8 cellular contexts compared by ENCODE assay signal in genomic region chr4:54063224-54063623, GRCh38. TPM values are rescaled to one million over a fixed set of nuclear protein-coding genes. Genes with fewer than 3 reads are reported as not detected.
A peak's percentile ranks its signal among the peaks of the same experiment; 100 is the strongest.
DNase-seq lines count a peak whose midpoint lies in the region; ATAC-seq, FAIRE-seq and TF ChIP-seq lines count a peak whose summit lies in the region.

No MANE protein-coding gene starts in this region.

- peak overlapping the region; percentile 97 for H3K27ac Mint-ChIP-seq in activated T-helper 17 cell treated with anti-CD3 and anti-CD28 coated beads, Interleukin-2, amount 50 U/mL, for 72 hours

- peak overlapping the region; percentile 93 for H3K4me3 Mint-ChIP-seq in activated T-helper 17 cell treated with anti-CD3 and anti-CD28 coated beads, Interleukin-2, amount 50 U/mL, for 72 hours

- H3K27me3 ChIP-seq in HCT116 (ENCODE audit: insufficient read depth, low read length) (no peaks in the 10 kb centered on the region), small intestine (ENCODE audit: control insufficient read depth in 2 of 2, insufficient read depth in 2 of 2, low read length in 2 of 2) (no peaks in the 10 kb centered on the region)

- TF ChIP-seq POLR2A in HCT116 (IDR thresholded peaks at IDR 0.05; ENCODE audit: borderline replicate concordance, extremely low read depth, insufficient read depth, insufficient read length), result no peak

- intact Hi-C loops in HCT116 (cut with micrococcal nuclease), result no loop called here

- ATAC-seq in HCT116 (no peak), HG02852 (IDR thresholded peaks at IDR 0.05; ENCODE audit: unreplicated experiment) (no peak)
- peak; percentile 64 for ATAC-seq in activated T-helper 17 cell treated with anti-CD3 and anti-CD28 coated beads, Interleukin-2, amount 50 U/mL, for 72 hours (replicated peaks)

- H3K4me3 ChIP-seq in AG09309 (ENCODE audit: control insufficient read depth, low read depth, low read length) (peak overlapping the region; percentile 93), HCT116 (replicated peaks in 1 of 2; ENCODE audit: low read depth in 1 of 2, low read length in 2 of 2) (peak overlapping the region; percentile 92 to 93), iPS-11a (ENCODE audit: low read depth, low read length) (peak overlapping the region; percentile 88), small intestine (ENCODE audit: low read depth in 1 of 2, low read length in 2 of 2) (peak overlapping the region; percentile 88 to 96)

- H3K9me3 ChIP-seq in HCT116 (ENCODE audit: control insufficient read depth in 1 of 2, insufficient read depth in 1 of 2, low read depth in 1 of 2, low read length in 2 of 2) (no peaks in the 10 kb centered on the region), small intestine (ENCODE audit: control insufficient read depth, low read depth) (no peaks in the 10 kb centered on the region)

- H3K36me3 Mint-ChIP-seq in activated T-helper 17 cell treated with anti-CD3 and anti-CD28 coated beads, Interleukin-2, amount 50 U/mL, for 72 hours (ENCODE audit: low read depth), result peaks cover 49% of the 10 kb centered on the region

- H3K4me1 Mint-ChIP-seq in activated T-helper 17 cell treated with anti-CD3 and anti-CD28 coated beads, Interleukin-2, amount 50 U/mL, for 72 hours, result peaks cover 28% of the 10 kb centered on the region

- no peaks in the 10 kb centered on the region for H3K9me2 ChIP-seq in HCT116 (ENCODE audit: insufficient read depth)

- TF ChIP-seq RAD21 in HCT116 (IDR thresholded peaks at IDR 0.05; ENCODE audit: low read depth), result no peak

- no peaks in the 10 kb centered on the region for H4K20me1 ChIP-seq in HCT116 (ENCODE audit: insufficient read depth)

- RAD21 ChIA-PET in HCT116 (lab: Charles Lee; ENCODE audit: low non-redundant PET in 1 of 2, low total read pairs in 2 of 2, uncharacterized antibody in 2 of 2, unreplicated experiment in 2 of 2), result no interaction called here

- WGBS in small intestine, 3 donors, result 0 to 1% (median 0%) methylated on average over 4 of the region's 4 CpGs

- no TSS peak for BruUV-seq in HCT116 (replicated peaks; lab: Mats Ljungman, UMichigan)

- no peak overlapping the region for H3K27ac ChIP-seq in HCT116 (ENCODE audit: low read depth, low read length)
- H3K27ac ChIP-seq in small intestine (ENCODE audit: low read depth in 1 of 2, low read length in 1 of 2), result peak overlapping the region; percentile 33 to 99

- no peak for TF ChIP-seq CTCF in AG09309 (IDR thresholded peaks at IDR 0.05; ENCODE audit: control insufficient read depth, insufficient read depth, low read depth, low read length, missing control alignments)
- no peak for TF ChIP-seq CTCF in HCT116 (IDR thresholded peaks at IDR 0.05 in 2 of 3, conservative IDR thresholded peaks at IDR 0.05 in 1 of 3; ENCODE audit: borderline replicate concordance in 1 of 3, insufficient read depth in 1 of 3, low read depth in 2 of 3, low read length in 2 of 3)

- H3K4me1 ChIP-seq in HCT116 (ENCODE audit: control insufficient read depth in 1 of 2, insufficient read depth in 2 of 2, low read length in 2 of 2) (peaks cover 13 to 34% of the 10 kb centered on the region in 2 experiments), small intestine (ENCODE audit: control insufficient read depth in 2 of 2, insufficient read depth in 1 of 2, low read depth in 1 of 2, low read length in 1 of 2) (peaks cover 2 to 9% of the 10 kb centered on the region in 2 donors)

- no peaks in the 10 kb centered on the region for H3K9me3 Mint-ChIP-seq in activated T-helper 17 cell treated with anti-CD3 and anti-CD28 coated beads, Interleukin-2, amount 50 U/mL, for 72 hours

- H3K9ac ChIP-seq in HCT116 (ENCODE audit: low read length), result peak overlapping the region; percentile 87

- H3K4me2 ChIP-seq in HCT116 (ENCODE audit: low read length), result peak overlapping the region; percentile 92

- no peak for FAIRE-seq in small intestine (lab: Jason Lieb, UNC)

- H3K27me3 Mint-ChIP-seq in activated T-helper 17 cell treated with anti-CD3 and anti-CD28 coated beads, Interleukin-2, amount 50 U/mL, for 72 hours, result no peaks in the 10 kb centered on the region

- peaks cover 59% of the 10 kb centered on the region for H3K79me2 ChIP-seq in HCT116 (ENCODE audit: insufficient read depth, low read length)

- POLR2A ChIA-PET in HCT116 (lab: Charles Lee), result no interaction called here

- H3K36me3 ChIP-seq in HCT116 (ENCODE audit: control insufficient read depth in 1 of 2, insufficient read depth in 2 of 2, low read length in 2 of 2) (no peaks in the 10 kb centered on the region), small intestine (ENCODE audit: control insufficient read depth in 2 of 2, insufficient read depth in 2 of 2, low read length in 2 of 2) (no peaks in the 10 kb centered on the region)

- no peak overlapping the region for H2AFZ ChIP-seq in HCT116 (ENCODE audit: low read depth, low read length, poor library complexity, severe bottlenecking)

- CTCF ChIA-PET in HCT116 (lab: Charles Lee), result no interaction called here

- no peak for DNase-seq in AG09309 (ENCODE audit: low read depth)
- no peak for DNase-seq in HCT116 (ENCODE audit: low read depth, low spot score)
- DNase-seq in small intestine, result peak; percentile 29
- DNase-seq in hippocampal formation (lab: John Stamatoyannopoulos, UW), result no peak
- no peak for DNase-seq in T1000 (lab: John Stamatoyannopoulos, UW)

TF ChIP-seq in HCT116, 20 proteins besides CTCF, POLR2A, EP300 and RAD21:
- TF ChIP-seq EGR1 (IDR thresholded peaks at IDR 0.05; ENCODE audit: low read depth), result no peak
- TF ChIP-seq CEBPB (IDR thresholded peaks at IDR 0.05; ENCODE audit: low read depth), result no peak
- TF ChIP-seq YY1 (IDR thresholded peaks at IDR 0.05; ENCODE audit: extremely low read depth, insufficient replicate concordance, low read depth, low read length), result no peak
- no peak for TF ChIP-seq TCF7L2 (IDR thresholded peaks at IDR 0.05; ENCODE audit: borderline replicate concordance, extremely low read depth, insufficient read depth, insufficient read length)
- TF ChIP-seq SIN3A (IDR thresholded peaks at IDR 0.05; ENCODE audit: low read depth), result no peak
- TF ChIP-seq ZFX (IDR thresholded peaks at IDR 0.05), result no peak
- TF ChIP-seq EZH2phosphoT487 (IDR thresholded peaks at IDR 0.05; ENCODE audit: borderline replicate concordance), result no peak
- TF ChIP-seq, protein P1, sequence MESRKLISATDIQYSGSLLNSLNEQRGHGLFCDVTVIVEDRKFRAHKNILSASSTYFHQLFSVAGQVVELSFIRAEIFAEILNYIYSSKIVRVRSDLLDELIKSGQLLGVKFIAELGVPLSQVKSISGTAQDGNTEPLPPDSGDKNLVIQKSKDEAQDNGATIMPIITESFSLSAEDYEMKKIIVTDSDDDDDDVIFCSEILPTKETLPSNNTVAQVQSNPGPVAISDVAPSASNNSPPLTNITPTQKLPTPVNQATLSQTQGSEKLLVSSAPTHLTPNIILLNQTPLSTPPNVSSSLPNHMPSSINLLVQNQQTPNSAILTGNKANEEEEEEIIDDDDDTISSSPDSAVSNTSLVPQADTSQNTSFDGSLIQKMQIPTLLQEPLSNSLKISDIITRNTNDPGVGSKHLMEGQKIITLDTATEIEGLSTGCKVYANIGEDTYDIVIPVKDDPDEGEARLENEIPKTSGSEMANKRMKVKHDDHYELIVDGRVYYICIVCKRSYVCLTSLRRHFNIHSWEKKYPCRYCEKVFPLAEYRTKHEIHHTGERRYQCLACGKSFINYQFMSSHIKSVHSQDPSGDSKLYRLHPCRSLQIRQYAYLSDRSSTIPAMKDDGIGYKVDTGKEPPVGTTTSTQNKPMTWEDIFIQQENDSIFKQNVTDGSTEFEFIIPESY (IDR thresholded peaks at IDR 0.05; ENCODE audit: extremely low read depth, insufficient replicate concordance, low read length), result no peak
TF ChIP-seq in HCT116: peak in this region for 0.

RNA-seq across cellular contexts. Expression of gene CHIC2, which starts 1.2 kb away (rescaled TPM):
- total RNA-seq in HCT116 (2021; ENCODE audit: unreplicated experiment), result 10.8 TPM
- 7.1 and 9.0 TPM in 2 replicates for polyA plus RNA-seq in HCT116 (2012)
- 10 to 100 TPM; 12.8 to 21.8 TPM for total RNA-seq in activated T-helper 17 cell treated with anti-CD3 and anti-CD28 coated beads, Interleukin-2, amount 50 U/mL, for 72 hours
- 10 to 100 TPM; 12.5 to 20.7 (median 18.9) TPM for polyA plus RNA-seq in small intestine

RNA-seq across cellular contexts. Expression of gene GSX2, which starts 36.7 kb away (rescaled TPM):
- total RNA-seq in HCT116 (2021; ENCODE audit: unreplicated experiment), result not detected
- not detected in 2 replicates for polyA plus RNA-seq in HCT116 (2012)
- total RNA-seq in activated T-helper 17 cell treated with anti-CD3 and anti-CD28 coated beads, Interleukin-2, amount 50 U/mL, for 72 hours, result not detected
- polyA plus RNA-seq in small intestine, result not detected
